ENCODE assay signal across 9 cellular contexts in genomic region chr16:4344659-4345438, GRCh38. TPM values are rescaled to one million over a fixed set of nuclear protein-coding genes. Genes with fewer than 3 reads are reported as not detected.
DNase-seq lines count a peak whose midpoint lies in the region; ATAC-seq and TF ChIP-seq lines count a peak whose summit lies in the region.
"Had no signal": no experiment of that assay in that cellular context is flagged by ENCODE, and none has a peak within 500 bp of the region (broad histone marks: within the 10 kb centered on the region; RNA-seq: fewer than 3 reads in every experiment).

No MANE protein-coding gene starts in this region.

- no peaks in the 10 kb centered on the region for H3K36me3 Mint-ChIP-seq in activated naive CD4-positive, alpha-beta T cell treated with anti-CD3 and anti-CD28 coated beads, Interleukin-2, amount 50 U/mL, for 24 hours
- H3K36me3 Mint-ChIP-seq in T-helper 17 cell (ENCODE audit: low read depth) = no peaks in the 10 kb centered on the region

- H3K27ac ChIP-seq in layer of hippocampus (ENCODE audit: low read depth, low read length) = peak overlapping the region; percentile 67
- H3K27ac ChIP-seq in upper lobe of right lung = peak overlapping the region; percentile 24
- peak overlapping the region in 1 of 2 donors; percentile 23 for H3K27ac ChIP-seq in breast epithelium

- no peak for TF ChIP-seq POLR2A in breast epithelium (IDR thresholded peaks at IDR 0.05)

- intact Hi-C loops in upper lobe of right lung (cut with DNase I) = no loop called here
- intact Hi-C loops in breast epithelium (cut with DNase I; ENCODE audit: low total_unique reads) = loop anchor here (10.0 kb wide), 1 partner anchor 560 kb away; no protein-coding TSS in a partner anchor
- intact Hi-C loops in left ventricle myocardium superior (cut with micrococcal nuclease) = no loop called here

- H3K4me1 ChIP-seq in upper lobe of right lung = peaks cover 47% of the 10 kb centered on the region
- H3K4me1 ChIP-seq in breast epithelium = no peaks in the 10 kb centered on the region

- no peak for DNase-seq in activated naive CD4-positive, alpha-beta T cell treated with Interleukin-2 at 50 U/mL for 16 hours
- no peak for DNase-seq in T-helper 17 cell
- DNase-seq in upper lobe of right lung = peak; percentile 59
- DNase-seq in breast epithelium (ENCODE audit: low spot score in 2 of 2) = no peak
- no peak for DNase-seq in left ventricle myocardium superior
- DNase-seq: SIG-M5 had no signal

- peak overlapping the region; percentile 68 for H3K27ac Mint-ChIP-seq in activated naive CD4-positive, alpha-beta T cell treated with anti-CD3 and anti-CD28 coated beads, Interleukin-2, amount 50 U/mL, for 24 hours
- H3K27ac Mint-ChIP-seq in T-helper 17 cell = peak overlapping the region; percentile 37

- no peak overlapping the region for H3K4me3 ChIP-seq in upper lobe of right lung
- no peak overlapping the region for H3K4me3 ChIP-seq in breast epithelium

- no peaks in the 10 kb centered on the region for H3K27me3 Mint-ChIP-seq in activated naive CD4-positive, alpha-beta T cell treated with anti-CD3 and anti-CD28 coated beads, Interleukin-2, amount 50 U/mL, for 24 hours
- H3K27me3 Mint-ChIP-seq in T-helper 17 cell = no peaks in the 10 kb centered on the region

- TF ChIP-seq CTCF in upper lobe of right lung (IDR thresholded peaks at IDR 0.05) = no peak
- no peak for TF ChIP-seq CTCF in breast epithelium (IDR thresholded peaks at IDR 0.05)

- H3K4me1 Mint-ChIP-seq in activated naive CD4-positive, alpha-beta T cell treated with anti-CD3 and anti-CD28 coated beads, Interleukin-2, amount 50 U/mL, for 24 hours = peaks cover 23% of the 10 kb centered on the region
- peaks cover 12% of the 10 kb centered on the region for H3K4me1 Mint-ChIP-seq in T-helper 17 cell

- ATAC-seq in T-helper 17 cell (peak; percentile 9), upper lobe of right lung (no peak), GM18517 (IDR thresholded peaks at IDR 0.05; ENCODE audit: unreplicated experiment) (no peak), left ventricle myocardium superior (no peak)

- H3K27me3 ChIP-seq in layer of hippocampus (ENCODE audit: control insufficient read depth, insufficient read depth, low read length) (no peaks in the 10 kb centered on the region), upper lobe of right lung (no peaks in the 10 kb centered on the region), breast epithelium (no peaks in the 10 kb centered on the region)

- no peaks in the 10 kb centered on the region for H3K9me3 Mint-ChIP-seq in activated naive CD4-positive, alpha-beta T cell treated with anti-CD3 and anti-CD28 coated beads, Interleukin-2, amount 50 U/mL, for 24 hours

- H3K9me3 ChIP-seq in T-helper 17 cell (ENCODE audit: control insufficient read depth, low read length, poor library complexity, severe bottlenecking) (no peaks in the 10 kb centered on the region), upper lobe of right lung (no peaks in the 10 kb centered on the region), breast epithelium (no peaks in the 10 kb centered on the region)

- H3K4me3 Mint-ChIP-seq in activated naive CD4-positive, alpha-beta T cell treated with anti-CD3 and anti-CD28 coated beads, Interleukin-2, amount 50 U/mL, for 24 hours = no peak overlapping the region
- peak overlapping the region; percentile 31 for H3K4me3 Mint-ChIP-seq in T-helper 17 cell

- H3K36me3 ChIP-seq in upper lobe of right lung (peaks cover 12% of the 10 kb centered on the region), breast epithelium (no peaks in the 10 kb centered on the region)

RNA-seq across cellular contexts. Expression of gene PAM16, which starts 6.3 kb away (rescaled TPM):
- total RNA-seq in T-helper 17 cell (10 to 100 TPM; 32.3 to 41.4 TPM), upper lobe of right lung (41.2 TPM), breast epithelium (10 to 100 TPM; 24.9 to 52.4 (median 49.9) TPM), left ventricle myocardium superior (70.0 TPM)

RNA-seq across cellular contexts. Expression of gene VASN, which starts 26.8 kb away (rescaled TPM):
- total RNA-seq in T-helper 17 cell (under 1 TPM; 0.55 to 0.57 TPM), upper lobe of right lung (20.3 TPM), breast epithelium (10 to 100 TPM; 14.8 to 28.5 (median 16.1) TPM), left ventricle myocardium superior (4.3 TPM)

RNA-seq across cellular contexts. Expression of gene GLIS2, which starts 29.0 kb away (rescaled TPM):
- total RNA-seq in T-helper 17 cell = under 1 TPM; 0.10 to 0.29 TPM
- 34.1 TPM for total RNA-seq in upper lobe of right lung
- total RNA-seq in breast epithelium = 1 to 10 TPM in 2 of 3 donors, under 1 TPM in 1; 0.96 to 3.9 (median 1.5) TPM
- 16.6 TPM for total RNA-seq in left ventricle myocardium superior
